In genomic region chr7:127792528-127793342, GRCh38 we compare ENCODE assay signal across 8 cellular contexts.
DNase-seq lines count a peak whose midpoint lies in the region; ATAC-seq and TF ChIP-seq lines count a peak whose summit lies in the region.

No MANE protein-coding gene starts in this region.

- intact Hi-C loops in dorsolateral prefrontal cortex (cut with DNase I), result loop anchor here (10.0 kb wide), 3 partner anchors 78 to 242 kb away; partner anchors contain the start of gene LRRC4 (in 1 of the 2)

- H3K4ac ChIP-seq in H9 (ENCODE audit: low read depth, low read length), result no peak overlapping the region

- H2AK5ac ChIP-seq in H9 (ENCODE audit: insufficient read length, low read length), result no peak overlapping the region

- no peaks in the 10 kb centered on the region for H3K23me2 ChIP-seq in H9 (ENCODE audit: insufficient read length, low read depth, low read length, poor library complexity, severe bottlenecking)

- no peak overlapping the region for H3K18ac ChIP-seq in H9 (ENCODE audit: insufficient read length, low read depth, low read length)

- no peak overlapping the region for H3K14ac ChIP-seq in H9 (ENCODE audit: insufficient read depth, low read length)

- peaks cover 3% of the 10 kb centered on the region; the same call in 1 of the 2 replicates for H3K79me2 ChIP-seq in H9 (ENCODE audit: insufficient read depth, low read length)

- no peaks in the 10 kb centered on the region for H4K20me1 ChIP-seq in H9 (ENCODE audit: control insufficient read depth, insufficient read depth, insufficient read length)

- H3K27ac ChIP-seq in C4-2B (no peak overlapping the region), H9 (ENCODE audit: insufficient read length, low read depth, low read length) (no peak overlapping the region), SJCRH30 (no peak overlapping the region), dorsolateral prefrontal cortex (peak overlapping the region in 2 of 59 donors; percentile 3 to 63)

- H4K91ac ChIP-seq in H9 (ENCODE audit: insufficient read length, low read depth, low read length), result no peak overlapping the region

- H3K27ac Mint-ChIP-seq in H9 (peak overlapping the region in 1 of 3 experiments; percentile 51; a peak in 2 of 7 replicates), progenitor cell of endocrine pancreas (no peak overlapping the region)

- H3K4me1 Mint-ChIP-seq in H9, result peaks cover 31 to 36% of the 10 kb centered on the region in 2 experiments
- H3K4me1 Mint-ChIP-seq in progenitor cell of endocrine pancreas (ENCODE audit: low read depth), result peaks cover 5% of the 10 kb centered on the region

- no peak overlapping the region for H4K5ac ChIP-seq in H9 (ENCODE audit: insufficient read length, low read depth, low read length)

- no peak overlapping the region for H4K8ac ChIP-seq in H9 (replicated peaks; ENCODE audit: insufficient read length, low read depth, low read length)

- peaks cover under 1% of the 10 kb centered on the region for H3K79me1 ChIP-seq in H9 (ENCODE audit: insufficient read depth, low read depth, low read length, poor library complexity, severe bottlenecking)

- no peak overlapping the region for H3K4me3 ChIP-seq in SJCRH30
- no peak overlapping the region for H3K4me3 ChIP-seq in dorsolateral prefrontal cortex

- no peak overlapping the region for H3K4me3 Mint-ChIP-seq in H9
- H3K4me3 Mint-ChIP-seq in progenitor cell of endocrine pancreas (ENCODE audit: low read depth), result no peak overlapping the region

- H3K23ac ChIP-seq in H9 (ENCODE audit: insufficient read length, low read depth, low read length), result no peak overlapping the region

- H3K27me3 ChIP-seq in H9 (ENCODE audit: insufficient read depth, low read length) (no peaks in the 10 kb centered on the region), SJCRH30 (no peaks in the 10 kb centered on the region), dorsolateral prefrontal cortex (no peaks in the 10 kb centered on the region)

- no peaks in the 10 kb centered on the region for H3K9me3 ChIP-seq in H9 (ENCODE audit: control insufficient read depth, low read depth, low read length)
- no peaks in the 10 kb centered on the region for H3K9me3 ChIP-seq in SJCRH30 (replicated peaks)

- H3K36me3 Mint-ChIP-seq in H9 (ENCODE audit: insufficient read depth in 1 of 3, low read depth in 3 of 3) (no peaks in the 10 kb centered on the region; a peak in 1 of 7 replicates), progenitor cell of endocrine pancreas (ENCODE audit: insufficient read depth) (no peaks in the 10 kb centered on the region)

- H3K4me1 ChIP-seq in H9 (ENCODE audit: insufficient read depth, low read length), result no peaks in the 10 kb centered on the region; the same call in 1 of the 2 replicates
- H3K4me1 ChIP-seq in SJCRH30, result 0 out of 2 replicates have a peak, but pooled peaks cover 4% of the 10 kb centered on the region

- H2BK12ac ChIP-seq in H9 (ENCODE audit: insufficient read length, low read depth, low read length), result no peak overlapping the region

- H3K9ac ChIP-seq in H9 (ENCODE audit: extremely low read depth, insufficient read length, low read length), result no peak overlapping the region

- no peak overlapping the region for H3K56ac ChIP-seq in H9 (ENCODE audit: insufficient read length, low read depth, low read length)

- ATAC-seq in HG03571 (IDR thresholded peaks at IDR 0.05; ENCODE audit: unreplicated experiment), result no peak
- no peak for ATAC-seq in GM21423 (IDR thresholded peaks at IDR 0.05; ENCODE audit: unreplicated experiment)

- H2BK120ac ChIP-seq in H9 (ENCODE audit: low read depth, low read length, poor library complexity, severe bottlenecking), result no peak overlapping the region

- H3K27me3 Mint-ChIP-seq in H9 (ENCODE audit: low read depth), result no peaks in the 10 kb centered on the region
- H3K27me3 Mint-ChIP-seq in progenitor cell of endocrine pancreas, result no peaks in the 10 kb centered on the region

- H3K9me3 Mint-ChIP-seq in H9 (no peaks in the 10 kb centered on the region), progenitor cell of endocrine pancreas (ENCODE audit: low read depth) (no peaks in the 10 kb centered on the region)

- no peak overlapping the region for H2BK20ac ChIP-seq in H9 (ENCODE audit: low read depth, low read length, poor library complexity, severe bottlenecking)

- no peak overlapping the region for H3K4me2 ChIP-seq in H9 (ENCODE audit: insufficient read depth, insufficient read length, low read length)

- no peak overlapping the region for H2BK15ac ChIP-seq in H9 (ENCODE audit: low read depth, low read length)

- no peak overlapping the region for H3T11ph ChIP-seq in H9 (ENCODE audit: low read length)

- no peak overlapping the region for H2BK5ac ChIP-seq in H9 (ENCODE audit: insufficient read length, low read length)

- DNase-seq in H9 (peak; percentile 84), SJCRH30 (peak; percentile 24 to 58), dorsolateral prefrontal cortex (no peak), progenitor cell of endocrine pancreas (ENCODE audit: low spot score, unreplicated experiment) (peak; percentile 10), pons (ENCODE audit: low spot score) (no peak)

- no peak overlapping the region for H2AFZ ChIP-seq in H9 (ENCODE audit: low read length)

- no CpG with 5 or more reads among the region's 5 CpGs for WGBS in H9 (ENCODE audit: extremely low coverage, insufficient read length, low lambda C conversion rate)

- H3K36me3 ChIP-seq in SJCRH30, result no peaks in the 10 kb centered on the region

- TF ChIP-seq CTCF in C4-2B (conservative IDR thresholded peaks at IDR 0.05), result peak; percentile 83
- peak; percentile 94 for TF ChIP-seq CTCF in H9 (conservative IDR thresholded peaks at IDR 0.05)
- TF ChIP-seq CTCF in dorsolateral prefrontal cortex (IDR thresholded peaks at IDR 0.05 in 54 of 56, conservative IDR thresholded peaks at IDR 0.05 in 2 of 56; ENCODE audit: low read depth in 1 of 56, partially characterized antibody in 56 of 56), result peak in 55 of 56 donors; percentile 16 to 66 (median 51)
- TF ChIP-seq CTCF in progenitor cell of endocrine pancreas (IDR thresholded peaks at IDR 0.05; ENCODE audit: unreplicated experiment), result peak; percentile 52

Comparison
In these comparisons a context has a peak if more than half of its experiments do, and no peak if none do; other contexts are left out.
1. DNase-seq: peak in H9 (single experiment), SJCRH30 (2 of 2) and progenitor cell of endocrine pancreas (single experiment); none in dorsolateral prefrontal cortex (0 of 10) and pons (single experiment).
2. Peak in every context shown above with its lines, with median percentiles within 50 percentile points of each other: CTCF ChIP-seq.